In the genomic region with DNA sequence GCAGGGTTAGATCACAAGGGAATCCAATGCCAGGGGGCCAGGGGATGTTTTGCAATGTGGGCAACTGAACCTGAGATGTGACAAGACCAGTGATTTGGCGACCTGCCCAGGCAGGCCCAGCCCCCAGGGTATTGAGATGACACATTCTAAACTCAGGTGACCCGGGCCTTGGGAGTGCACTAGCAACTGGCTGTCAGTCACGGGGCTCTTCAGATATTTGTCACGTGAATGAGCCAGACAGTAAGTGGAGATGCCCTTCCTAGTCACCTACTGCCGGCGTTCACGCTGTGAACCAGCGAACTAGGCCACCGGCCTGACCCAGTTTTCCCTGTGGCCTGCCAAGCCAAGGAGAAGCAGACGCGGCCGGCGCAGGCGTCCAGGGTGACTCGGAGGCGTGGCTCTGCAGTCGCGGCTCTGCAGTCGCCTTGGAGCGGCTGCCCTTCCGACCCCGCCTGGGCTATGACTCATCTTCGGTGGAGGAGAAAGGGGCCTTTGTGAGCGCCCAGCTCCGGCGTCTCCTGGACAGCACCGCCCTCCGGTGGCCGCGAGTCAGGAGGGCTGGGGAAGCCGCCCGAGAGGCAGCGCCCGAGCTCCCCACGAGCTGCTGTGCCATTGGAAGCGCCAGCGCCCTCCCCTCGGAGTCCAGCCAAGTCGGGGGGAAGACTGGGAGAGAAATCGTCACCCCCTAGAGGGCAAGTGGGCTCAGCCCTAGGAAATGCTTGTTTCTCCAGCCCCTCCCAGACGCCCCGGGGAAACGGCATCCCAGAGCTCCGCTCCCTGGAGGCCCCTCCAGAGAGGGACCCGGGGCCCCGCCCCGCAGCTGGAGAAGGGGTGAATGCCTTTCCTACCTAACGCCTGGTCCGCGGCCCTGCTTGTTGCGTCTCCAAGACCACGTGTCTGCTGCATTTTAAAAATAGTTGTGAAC, we compare ENCODE assay signal across 8 cellular contexts. TPM values are rescaled to one million over a fixed set of nuclear protein-coding genes. Genes with fewer than 3 reads are reported as not detected.
DNase-seq lines count a peak whose midpoint lies in the region; ATAC-seq and TF ChIP-seq lines count a peak whose summit lies in the region.

No MANE protein-coding gene starts in this region.

- 0 to 1% (median 0%) methylated on average over 44 to 52 of the region's 52 CpGs for WGBS in adipose tissue, 3 donors
- 0% methylated on average over 45 to 52 of the region's 52 CpGs for WGBS in heart right ventricle, 2 donors

- intact Hi-C loops in heart right ventricle (cut with DNase I) (loop anchor here in 9 of 10 donors (1.0 to 5.0 kb wide), 9 partner anchors 20 to 96 kb away; partner anchors contain the start of gene WSB1 (in 7 of the 9)), posterior vena cava (cut with DNase I) (loop anchor here in 1 of 2 donors (2.0 kb wide), 1 partner anchor 88 kb away; no protein-coding TSS in a partner anchor), upper lobe of right lung (cut with DNase I) (loop anchor here (10.0 kb wide), 1 partner anchor 88 kb away; no protein-coding TSS in a partner anchor)

- H3K9me3 ChIP-seq in heart right ventricle (no peaks in the 10 kb centered on the region), upper lobe of right lung (no peaks in the 10 kb centered on the region)

- H3K27ac ChIP-seq in adipose tissue (ENCODE audit: low read depth, low read length) (peak overlapping the region; percentile 68), heart right ventricle (peak overlapping the region; percentile 87 to 99 (median 93)), upper lobe of right lung (peak overlapping the region; percentile 88)

- H3K4me1 ChIP-seq in heart right ventricle (peaks cover 3 to 37% (median 24%) of the 10 kb centered on the region in 9 donors), upper lobe of right lung (peaks cover 19% of the 10 kb centered on the region)

- TF ChIP-seq CTCF in GM12872 (IDR thresholded peaks at IDR 0.05; ENCODE audit: insufficient read depth, low read depth, low read length): peak; percentile 79
- TF ChIP-seq CTCF in heart right ventricle (IDR thresholded peaks at IDR 0.05): peak; percentile 81 to 99 (median 94)
- peak; percentile 91 for TF ChIP-seq CTCF in upper lobe of right lung (IDR thresholded peaks at IDR 0.05)

- H3K36me3 ChIP-seq in heart right ventricle (peaks cover 0 to 4% (median 0%) of the 10 kb centered on the region in 9 donors), upper lobe of right lung (no peaks in the 10 kb centered on the region)

- DNase-seq in NCI-H1105 treated with DMSO at 0.1 percent for 48 hours (lab: John Stamatoyannopoulos, UW) (peak; percentile 97), SW480 (ENCODE audit: low spot score) (peak; percentile 98), heart right ventricle (peak; percentile 99), posterior vena cava (ENCODE audit: low spot score) (peak; percentile 100), upper lobe of right lung (peak; percentile 99)

- no peaks in the 10 kb centered on the region for H3K27me3 ChIP-seq in heart right ventricle
- H3K27me3 ChIP-seq in upper lobe of right lung: no peaks in the 10 kb centered on the region

- H3K4me3 ChIP-seq in heart right ventricle (peak overlapping the region in 9 of 10 donors; percentile 23 to 62 (median 55)), upper lobe of right lung (peak overlapping the region; percentile 54)

- peak; percentile 88 for ATAC-seq in HG02642 (IDR thresholded peaks at IDR 0.05; ENCODE audit: poor library complexity, unreplicated experiment)
- peak; percentile 94 to 99 (median 97) for ATAC-seq in heart right ventricle
- ATAC-seq in upper lobe of right lung: peak; percentile 97

RNA-seq across cellular contexts. Expression of gene WSB1, which starts 38.8 kb away (rescaled TPM):
- polyA plus RNA-seq in adipose tissue (100 to 1,000 TPM in 1 of 3 donors, 10 to 100 TPM in 2; 28.1 to 116 (median 60.2) TPM), heart right ventricle (100 to 1,000 TPM in 1 of 2 donors, 10 to 100 TPM in 1; 42.5 to 125 TPM)
- total RNA-seq in heart right ventricle (10 to 100 TPM; 50.0 to 94.2 (median 60.5) TPM), posterior vena cava (100 to 1,000 TPM; 206 to 227 TPM), upper lobe of right lung (360 TPM)

Comparison
In these comparisons a context has a peak if more than half of its experiments do, and no peak if none do; other contexts are left out.
1. Peak in every context shown above with its lines: DNase-seq, ATAC-seq, H3K4me3 ChIP-seq and H3K27ac ChIP-seq.